Comparison of ENCODE assay signal across 23 cellular contexts in the genomic region with DNA sequence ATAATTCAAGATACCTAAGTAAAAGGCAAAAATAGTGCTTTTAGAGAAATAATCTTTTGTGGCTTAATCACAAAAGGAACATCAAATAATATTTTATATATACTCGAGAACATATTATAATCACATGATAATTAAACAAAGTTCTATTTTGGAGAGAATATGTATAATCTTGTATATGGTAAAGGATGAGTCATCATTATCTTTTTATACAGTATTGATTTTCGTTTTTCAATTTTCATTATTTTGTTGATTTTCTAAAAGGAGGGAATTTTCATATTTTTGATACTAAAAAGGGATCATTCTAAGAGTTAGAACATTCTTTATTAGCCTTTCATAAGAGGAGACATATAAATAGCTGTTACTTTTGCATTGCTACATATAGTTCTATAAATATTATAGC.
DNase-seq lines count a peak whose midpoint lies in the region; ATAC-seq, FAIRE-seq and TF ChIP-seq lines count a peak whose summit lies in the region.
"Had no signal": no experiment of that assay in that cellular context is flagged by ENCODE, and none has a peak within 500 bp of the region (broad histone marks: within the 10 kb centered on the region; RNA-seq: fewer than 3 reads in every experiment).

No MANE protein-coding gene starts in this region.

- TF ChIP-seq RAD21 in HepG2 (CRISPR knock-in tag; IDR thresholded peaks at IDR 0.05) = no peak

- no peak for FAIRE-seq in HepG2 (lab: Jason Lieb, UNC)
- FAIRE-seq in colon (lab: Jason Lieb, UNC) = peak; percentile 80
- FAIRE-seq in small intestine (lab: Jason Lieb, UNC) = peak; percentile 47
- no peak for FAIRE-seq in HTR-8/SVneo (lab: Jason Lieb, UNC)
- FAIRE-seq: GM12878, GM19239, H1 had no signal

- ATAC-seq in HepG2 (no peak), right lobe of liver (no peak), body of pancreas (no peak)
- ATAC-seq: CD8-positive, alpha-beta T cell; GM12878 had no signal

- no TSS peak for BruUV-seq in HepG2 (replicated peaks; lab: Mats Ljungman, UMichigan)

- H3K4me2 ChIP-seq in HepG2 (ENCODE audit: low read depth, low read length) = no peak overlapping the region
- H3K4me2 ChIP-seq in MM.1S (ENCODE audit: low read depth, low read length) = peak overlapping the region; percentile 19; the same call in 1 of the 2 replicates
- H3K4me2 ChIP-seq: BLaER1 had no signal

- H3K27ac ChIP-seq in HepG2 (ENCODE audit: extremely low read length, insufficient read depth, low read length) (no peak overlapping the region), right lobe of liver (no peak overlapping the region), MM.1S (ENCODE audit: low read length) (no peak overlapping the region), small intestine (ENCODE audit: low read depth in 1 of 2, low read length in 1 of 2) (no peak overlapping the region), body of pancreas (no peak overlapping the region), ascending aorta (no peak overlapping the region)
- H3K27ac ChIP-seq: BLaER1, C4-2B, GM23248 had no signal

- H3K36me3 ChIP-seq in HepG2 (replicated peaks in 1 of 2; ENCODE audit: control insufficient read depth in 1 of 2, insufficient read depth in 2 of 2, low read length in 2 of 2) (no peaks in the 10 kb centered on the region), right lobe of liver (no peaks in the 10 kb centered on the region), MM.1S (replicated peaks; ENCODE audit: insufficient read depth, low read length) (no peaks in the 10 kb centered on the region), small intestine (ENCODE audit: control insufficient read depth in 2 of 2, insufficient read depth in 2 of 2, low read length in 2 of 2) (peaks cover 0 to 2% of the 10 kb centered on the region in 2 donors), body of pancreas (replicated peaks in 1 of 2; ENCODE audit: insufficient read depth in 1 of 2, low read depth in 2 of 2) (no peaks in the 10 kb centered on the region), ascending aorta (no peaks in the 10 kb centered on the region)

- TF ChIP-seq POLR2A in HepG2 (IDR thresholded peaks at IDR 0.05; ENCODE audit: insufficient read depth in 1 of 2, low read depth in 2 of 2, low read length in 2 of 2) = no peak
- no peak for TF ChIP-seq POLR2A in right lobe of liver (IDR thresholded peaks at IDR 0.05)
- no peak for TF ChIP-seq POLR2A in body of pancreas (IDR thresholded peaks at IDR 0.05)

- H3K9me3 ChIP-seq in HepG2 (ENCODE audit: low read length) (no peaks in the 10 kb centered on the region), right lobe of liver (no peaks in the 10 kb centered on the region), MM.1S (replicated peaks; ENCODE audit: insufficient read depth, low read length) (no peaks in the 10 kb centered on the region), small intestine (ENCODE audit: control insufficient read depth, low read depth) (no peaks in the 10 kb centered on the region), body of pancreas (no peaks in the 10 kb centered on the region), ascending aorta (no peaks in the 10 kb centered on the region)
- H3K9me3 ChIP-seq: BLaER1, Caco-2 had no signal

- in situ Hi-C loops in HepG2 (cut with HindIII; ENCODE audit: extremely low pct_ligation_motif_present, low pct_unique_long_range_greater_than_20kb) = no loop called here

- no peaks in the 10 kb centered on the region for H4K20me1 ChIP-seq in HepG2 (ENCODE audit: insufficient read depth, low read length)
- H4K20me1 ChIP-seq in MM.1S (ENCODE audit: insufficient read depth, low read length) = no peaks in the 10 kb centered on the region
- H4K20me1 ChIP-seq: BLaER1 had no signal

- H3K9ac ChIP-seq in HepG2 (ENCODE audit: insufficient read depth, low read depth, low read length) = no peak overlapping the region
- H3K9ac ChIP-seq in MM.1S (ENCODE audit: low read length) = no peak overlapping the region
- H3K9ac ChIP-seq: BLaER1, GM23248 had no signal

- H3K4me1 ChIP-seq in HepG2 (ENCODE audit: insufficient read depth, low read length) (no peaks in the 10 kb centered on the region), right lobe of liver (no peaks in the 10 kb centered on the region), MM.1S (ENCODE audit: low read length) (peaks cover 7% of the 10 kb centered on the region; the same call in 1 of the 2 replicates), small intestine (ENCODE audit: control insufficient read depth in 2 of 2, insufficient read depth in 1 of 2, low read depth in 1 of 2, low read length in 1 of 2) (no peaks in the 10 kb centered on the region), body of pancreas (no peaks in the 10 kb centered on the region), ascending aorta (no peaks in the 10 kb centered on the region)
- H3K4me1 ChIP-seq: BLaER1, Caco-2 had no signal

- no peaks in the 10 kb centered on the region for H3K27me3 ChIP-seq in HepG2 (ENCODE audit: control insufficient read depth in 1 of 2, insufficient read depth in 2 of 2, low read length in 2 of 2)
- no peaks in the 10 kb centered on the region for H3K27me3 ChIP-seq in right lobe of liver
- H3K27me3 ChIP-seq in MM.1S (replicated peaks; ENCODE audit: insufficient read depth, low read length) = no peaks in the 10 kb centered on the region
- H3K27me3 ChIP-seq in small intestine (ENCODE audit: control insufficient read depth in 2 of 2, insufficient read depth in 2 of 2, low read length in 2 of 2) = no peaks in the 10 kb centered on the region
- H3K27me3 ChIP-seq in body of pancreas = no peaks in the 10 kb centered on the region
- H3K27me3 ChIP-seq in ascending aorta = no peaks in the 10 kb centered on the region
- H3K27me3 ChIP-seq: BLaER1 had no signal

- H3K79me2 ChIP-seq in HepG2 (ENCODE audit: insufficient read depth, low read length) = no peaks in the 10 kb centered on the region
- no peaks in the 10 kb centered on the region for H3K79me2 ChIP-seq in MM.1S (ENCODE audit: low read length)

- H3F3A ChIP-seq in MM.1S (ENCODE audit: insufficient read depth, low read length) = no peaks in the 10 kb centered on the region

- intact Hi-C loops in HepG2 (cut with micrococcal nuclease; ENCODE audit: unreplicated experiment) = no loop called here
- intact Hi-C loops in right lobe of liver (cut with DNase I) = no loop called here
- intact Hi-C loops in body of pancreas (cut with DNase I) = no loop called here
- intact Hi-C loops in ascending aorta (cut with DNase I) = no loop called here

- POLR2A ChIA-PET in HepG2 (lab: Yijun Ruan, JAX) = no interaction called here

- no peak overlapping the region for H2AFZ ChIP-seq in HepG2 (ENCODE audit: low read length)
- H2AFZ ChIP-seq in MM.1S (ENCODE audit: low read length) = no peak overlapping the region

- TF ChIP-seq EP300 in HepG2 (IDR thresholded peaks at IDR 0.05; ENCODE audit: low read depth in 2 of 2, low read length in 2 of 2) = no peak
- TF ChIP-seq EP300 in HepG2 (CRISPR knock-in tag; IDR thresholded peaks at IDR 0.05; ENCODE audit: borderline replicate concordance) = no peak

- CTCF ChIA-PET in HepG2 (lab: Yijun Ruan, JAX; ENCODE audit: low intra/inter-chr PET ratio, low total read pairs) = no interaction called here

- 48% methylated on average over 2 of the region's 2 CpGs for WGBS in HepG2 (ENCODE audit: low lambda C conversion rate)
- WGBS in right lobe of liver (ENCODE audit: insufficient coverage, low coverage, low lambda C conversion rate, missing lambda C conversion rate) = 89% methylated on average over 2 of the region's 2 CpGs
- WGBS in small intestine, 3 donors = 85 to 90% (median 90%) methylated on average over 2 of the region's 2 CpGs
- WGBS in body of pancreas, 2 donors = 66 to 76% methylated on average over 2 of the region's 2 CpGs

- H3K9me2 ChIP-seq in MM.1S (replicated peaks; ENCODE audit: insufficient read depth, low read length) = no peaks in the 10 kb centered on the region

- TF ChIP-seq CTCF in HepG2 (CRISPR knock-in tag; IDR thresholded peaks at IDR 0.05) (no peak), right lobe of liver (IDR thresholded peaks at IDR 0.05) (no peak), MM.1S (IDR thresholded peaks at IDR 0.05; ENCODE audit: low read length) (no peak), body of pancreas (IDR thresholded peaks at IDR 0.05) (no peak), ascending aorta (IDR thresholded peaks at IDR 0.05) (no peak)

- no peak for DNase-seq in HepG2 (ENCODE audit: low spot score)
- DNase-seq in right lobe of liver = no peak
- DNase-seq in MM.1S = no peak
- DNase-seq in small intestine = no peak
- no peak for DNase-seq in HTR-8/SVneo (ENCODE audit: insufficient read length, low spot score)
- DNase-seq in body of pancreas = no peak
- DNase-seq in ascending aorta (ENCODE audit: low spot score in 2 of 2) = no peak
- DNase-seq: 8988T; Caco-2; CD4-positive, CD25-positive, alpha-beta regulatory T cell; CD8-positive, alpha-beta T cell; DMS153; DND-41; GDM1; GM23248; H7; HCEC 1CT had no signal

- H3K4me3 ChIP-seq in HepG2 (replicated peaks in 1 of 3; ENCODE audit: insufficient read depth in 1 of 3, low read depth in 2 of 3, low read length in 3 of 3) (no peak overlapping the region), right lobe of liver (no peak overlapping the region), MM.1S (ENCODE audit: low read length) (no peak overlapping the region), small intestine (ENCODE audit: low read depth in 1 of 2, low read length in 2 of 2) (no peak overlapping the region), body of pancreas (no peak overlapping the region), ascending aorta (no peak overlapping the region)
- H3K4me3 ChIP-seq: BLaER1, GM12878, GM23248 had no signal

TF ChIP-seq in HepG2, 621 proteins besides CTCF, POLR2A, EP300 and RAD21 (continues in another document):
- no peak for TF ChIP-seq CENPT (CRISPR knock-in tag; IDR thresholded peaks at IDR 0.05; ENCODE audit: low read depth)
- TF ChIP-seq TBL1XR1 (IDR thresholded peaks at IDR 0.05; ENCODE audit: borderline replicate concordance, low read length, partially characterized antibody) = no peak
- TF ChIP-seq CREB1 (IDR thresholded peaks at IDR 0.05) = no peak
- TF ChIP-seq CREB1 (CRISPR knock-in tag; IDR thresholded peaks at IDR 0.05) = no peak
- TF ChIP-seq SP1 (IDR thresholded peaks at IDR 0.05) = no peak
- TF ChIP-seq SP1 (CRISPR knock-in tag; IDR thresholded peaks at IDR 0.05) = no peak
- TF ChIP-seq XBP1 (CRISPR knock-in tag; IDR thresholded peaks at IDR 0.05) = no peak
- TF ChIP-seq, protein P1, sequence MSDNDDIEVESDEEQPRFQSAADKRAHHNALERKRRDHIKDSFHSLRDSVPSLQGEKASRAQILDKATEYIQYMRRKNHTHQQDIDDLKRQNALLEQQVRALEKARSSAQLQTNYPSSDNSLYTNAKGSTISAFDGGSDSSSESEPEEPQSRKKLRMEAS (IDR thresholded peaks at IDR 0.05) = no peak
- TF ChIP-seq MBNL3 (CRISPR knock-in tag; conservative IDR thresholded peaks at IDR 0.05) = no peak
- TF ChIP-seq, protein P2, sequence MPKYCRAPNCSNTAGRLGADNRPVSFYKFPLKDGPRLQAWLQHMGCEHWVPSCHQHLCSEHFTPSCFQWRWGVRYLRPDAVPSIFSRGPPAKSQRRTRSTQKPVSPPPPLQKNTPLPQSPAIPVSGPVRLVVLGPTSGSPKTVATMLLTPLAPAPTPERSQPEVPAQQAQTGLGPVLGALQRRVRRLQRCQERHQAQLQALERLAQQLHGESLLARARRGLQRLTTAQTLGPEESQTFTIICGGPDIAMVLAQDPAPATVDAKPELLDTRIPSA (CRISPR knock-in tag; IDR thresholded peaks at IDR 0.05; ENCODE audit: borderline replicate concordance) = no peak
- TF ChIP-seq ZNF530 (CRISPR knock-in tag; IDR thresholded peaks at IDR 0.05; ENCODE audit: low read depth) = no peak
